8 cellular contexts compared by ENCODE assay signal in genomic region chr2:110116033-110116710, GRCh38. TPM values are rescaled to one million over a fixed set of nuclear protein-coding genes. Genes with fewer than 3 reads are reported as not detected.
DNase-seq lines count a peak whose midpoint lies in the region; ATAC-seq and TF ChIP-seq lines count a peak whose summit lies in the region.

No MANE protein-coding gene starts in this region.

- H3K4me1 ChIP-seq in BE2C (no peaks in the 10 kb centered on the region), esophagus squamous epithelium (peaks cover 15 to 61% (median 22%) of the 10 kb centered on the region in 3 donors)

- TF ChIP-seq CTCF in BE2C (IDR thresholded peaks at IDR 0.05; ENCODE audit: low read depth, low read length) (peak; percentile 16; the same call in 1 of the 2 replicates), esophagus squamous epithelium (IDR thresholded peaks at IDR 0.05) (peak in 5 of 6 experiments; percentile 14 to 71 (median 37)), nephron progenitor cell (IDR thresholded peaks at IDR 0.05) (peak; percentile 43)

- ATAC-seq in HG03196 (IDR thresholded peaks at IDR 0.05; ENCODE audit: unreplicated experiment) (no peak), GM21717 (IDR thresholded peaks at IDR 0.05; ENCODE audit: unreplicated experiment) (no peak), GM21619 (IDR thresholded peaks at IDR 0.05; ENCODE audit: unreplicated experiment) (no peak)

- intact Hi-C loops in esophagus squamous epithelium (cut with DNase I): no loop called here

- no peaks in the 10 kb centered on the region for H3K9me3 ChIP-seq in BE2C
- H3K9me3 ChIP-seq in esophagus squamous epithelium: no peaks in the 10 kb centered on the region

- no peaks in the 10 kb centered on the region for H3K27me3 ChIP-seq in BE2C
- H3K27me3 ChIP-seq in esophagus squamous epithelium: peaks cover 0 to 46% (median 0%) of the 10 kb centered on the region in 4 donors

- DNase-seq in BE2C (no peak), LHCN-M2 (ENCODE audit: low read depth) (peak; percentile 20), esophagus squamous epithelium (lab: John Stamatoyannopoulos, UW) (no peak), nephron progenitor cell (peak; percentile 33), GM19238 (ENCODE audit: insufficient read length, low spot score) (no peak)

- peak overlapping the region; percentile 76 for H3K4me3 Mint-ChIP-seq in nephron progenitor cell

- WGBS in esophagus squamous epithelium, 2 donors: 6 to 37% methylated on average over 6 to 8 of the region's 8 CpGs

- H3K36me3 ChIP-seq in BE2C (no peaks in the 10 kb centered on the region), esophagus squamous epithelium (no peaks in the 10 kb centered on the region)

- no peak for TF ChIP-seq POLR2A in esophagus squamous epithelium (IDR thresholded peaks at IDR 0.05)

- peaks cover 17% of the 10 kb centered on the region for H3K9me3 Mint-ChIP-seq in nephron progenitor cell

- H3K27me3 Mint-ChIP-seq in nephron progenitor cell (ENCODE audit: low read depth, poor library complexity): peaks cover 82% of the 10 kb centered on the region

- H3K27ac Mint-ChIP-seq in nephron progenitor cell: no peak overlapping the region

- H3K4me3 ChIP-seq in BE2C (ENCODE audit: low read depth, low read length): no peak overlapping the region
- peak overlapping the region; percentile 71 to 83 (median 74) for H3K4me3 ChIP-seq in esophagus squamous epithelium

- no peaks in the 10 kb centered on the region for H3K36me3 Mint-ChIP-seq in nephron progenitor cell (ENCODE audit: low read depth)

- H3K4me1 Mint-ChIP-seq in nephron progenitor cell: peaks cover 32% of the 10 kb centered on the region

- peak overlapping the region; percentile 90 to 97 (median 94) for H3K27ac ChIP-seq in esophagus squamous epithelium

RNA-seq across cellular contexts. Expression of gene MALL, which starts 0.6 kb away (rescaled TPM):
- not detected for polyA plus RNA-seq in BE2C (2012; ENCODE audit: insufficient read depth, insufficient read length, low read depth)
- 0.19 TPM in 1 of 2 replicates, not detected in the other for total RNA-seq in LHCN-M2 (2014; rRNA removed)
- not detected for polyA plus RNA-seq in LHCN-M2 (2012)
- total RNA-seq in esophagus squamous epithelium: 100 to 1,000 TPM; 146 to 534 (median 225) TPM

Comparison
In these comparisons a context has a peak if more than half of its experiments do, and no peak if none do; other contexts are left out.
1. DNase-seq: peak in LHCN-M2 (single experiment) and nephron progenitor cell (single experiment); none in BE2C (single experiment), esophagus squamous epithelium (single experiment) and GM19238 (single experiment).
2. RNA of gene MALL, which starts 0.6 kb away (total RNA-seq): 146 to 534 TPM in esophagus squamous epithelium; 0.19 TPM in LHCN-M2; every median in the first group is over 100 times any median in the second.
3. Peak in every context shown above with its lines, with median percentiles within 50 percentile points of each other: CTCF ChIP-seq.